In the genomic region with DNA sequence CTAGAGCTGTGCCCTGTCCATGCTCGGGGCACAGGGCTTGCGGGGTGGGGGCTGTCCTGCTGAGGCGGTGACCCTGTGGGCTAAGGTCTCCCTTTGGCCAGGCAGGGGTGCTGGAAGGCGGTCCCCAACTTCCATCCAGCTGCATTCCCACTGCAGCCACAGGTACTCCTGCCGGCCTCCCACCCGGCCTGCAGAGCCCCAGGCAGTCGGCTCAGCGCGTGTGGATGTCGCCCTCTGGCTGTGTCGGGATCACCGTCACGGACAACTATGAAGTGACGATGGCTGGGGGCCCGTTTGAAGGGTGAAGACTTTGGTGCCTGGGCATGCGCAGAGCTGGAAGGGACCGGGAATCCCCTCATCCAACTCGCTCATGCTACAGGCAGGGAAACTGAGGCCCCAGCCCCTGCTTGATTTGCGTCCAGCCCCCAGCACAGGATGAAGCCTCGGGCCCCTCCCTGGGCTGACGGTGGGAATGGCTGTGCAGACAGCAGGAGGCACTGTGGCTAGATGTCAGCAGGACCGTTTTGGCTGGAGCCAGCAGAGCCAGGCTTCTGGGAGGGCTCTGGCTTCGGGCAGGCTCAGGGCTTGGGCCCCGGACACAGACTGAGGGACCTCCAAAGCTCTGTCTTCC, we compare ENCODE assay signal across 9 cellular contexts. TPM values are rescaled to one million over a fixed set of nuclear protein-coding genes. Genes with fewer than 3 reads are reported as not detected.
DNase-seq lines count a peak whose midpoint lies in the region; ATAC-seq and TF ChIP-seq lines count a peak whose summit lies in the region.
"Had no signal": no experiment of that assay in that cellular context is flagged by ENCODE, and none has a peak within 500 bp of the region (broad histone marks: within the 10 kb centered on the region; RNA-seq: fewer than 3 reads in every experiment).

No MANE protein-coding gene starts in this region.

- in situ Hi-C loops in gastrocnemius medialis (cut with MboI; ENCODE audit: low sequenced_read_pairs in 4 of 4): no loop called here

- intact Hi-C loops in left ventricle myocardium inferior (cut with micrococcal nuclease) (no loop called here), gastrocnemius medialis (cut with DNase I; ENCODE audit: low total_unique reads) (no loop called here)

- peaks cover 28% of the 10 kb centered on the region for H3K4me1 ChIP-seq in left ventricle myocardium inferior
- peaks cover 12 to 17% of the 10 kb centered on the region in 2 donors for H3K4me1 ChIP-seq in gastrocnemius medialis
- peaks cover 11% of the 10 kb centered on the region for H3K4me1 ChIP-seq in MM.1S (ENCODE audit: low read length)

- H3K36me3 ChIP-seq in H7 (replicated peaks; ENCODE audit: control insufficient read depth, insufficient read depth, low read length): no peaks in the 10 kb centered on the region
- H3K36me3 ChIP-seq in left ventricle myocardium inferior: no peaks in the 10 kb centered on the region
- no peaks in the 10 kb centered on the region for H3K36me3 ChIP-seq in gastrocnemius medialis
- H3K36me3 ChIP-seq in MM.1S (replicated peaks; ENCODE audit: insufficient read depth, low read length): no peaks in the 10 kb centered on the region

- H2AFZ ChIP-seq in MM.1S (ENCODE audit: low read length): no peak overlapping the region

- H3K79me2 ChIP-seq in MM.1S (ENCODE audit: low read length): no peaks in the 10 kb centered on the region

- H3K27ac ChIP-seq in left ventricle myocardium inferior (replicated peaks): peak overlapping the region; percentile 34
- no peak overlapping the region for H3K27ac ChIP-seq in gastrocnemius medialis
- H3K27ac ChIP-seq in MM.1S (ENCODE audit: low read length): no peak overlapping the region

- no peaks in the 10 kb centered on the region for H3K9me2 ChIP-seq in MM.1S (replicated peaks; ENCODE audit: insufficient read depth, low read length)

- H4K20me1 ChIP-seq in MM.1S (ENCODE audit: insufficient read depth, low read length): no peaks in the 10 kb centered on the region

- peak; percentile 85 for DNase-seq in H7
- DNase-seq in SHP77 treated with DMSO at 0.1 percent for 48 hours (lab: John Stamatoyannopoulos, UW): peak; percentile 73
- DNase-seq in left ventricle myocardium inferior: peak; percentile 65
- peak in 1 of 2 donors; percentile 47 for DNase-seq in gastrocnemius medialis
- no peak for DNase-seq in HPDE6-E6E7 (ENCODE audit: extremely low spot score)
- DNase-seq in MM.1S: no peak
- DNase-seq: activated naive CD8-positive, alpha-beta T cell treated with anti-CD3 and anti-CD28 coated beads, Interleukin-2, amount 10 ng/mL, durations not matched to agents 7 days and 5 days; naive B cell had no signal

- H3K9ac ChIP-seq in MM.1S (ENCODE audit: low read length): no peak overlapping the region

- no peaks in the 10 kb centered on the region for H3K27me3 ChIP-seq in H7 (ENCODE audit: control insufficient read depth, insufficient read depth, low read length)
- H3K27me3 ChIP-seq in left ventricle myocardium inferior (ENCODE audit: low read depth): peaks cover 11% of the 10 kb centered on the region
- no peaks in the 10 kb centered on the region for H3K27me3 ChIP-seq in gastrocnemius medialis
- peaks cover 62% of the 10 kb centered on the region for H3K27me3 ChIP-seq in MM.1S (replicated peaks; ENCODE audit: insufficient read depth, low read length)

- H3K9me3 ChIP-seq in left ventricle myocardium inferior (replicated peaks) (no peaks in the 10 kb centered on the region), gastrocnemius medialis (no peaks in the 10 kb centered on the region), MM.1S (replicated peaks; ENCODE audit: insufficient read depth, low read length) (no peaks in the 10 kb centered on the region)

- TF ChIP-seq CTCF in left ventricle myocardium inferior (IDR thresholded peaks at IDR 0.05; ENCODE audit: borderline replicate concordance) (peak; percentile 68), gastrocnemius medialis (IDR thresholded peaks at IDR 0.05 in 4 of 5, conservative IDR thresholded peaks at IDR 0.05 in 1 of 5) (peak; percentile 29 to 59 (median 58)), MM.1S (IDR thresholded peaks at IDR 0.05; ENCODE audit: low read length) (no peak)

- H3F3A ChIP-seq in MM.1S (ENCODE audit: insufficient read depth, low read length): no peaks in the 10 kb centered on the region

- H3K4me3 ChIP-seq in H7 (ENCODE audit: insufficient read depth, low read depth, low read length) (no peak overlapping the region), left ventricle myocardium inferior (no peak overlapping the region), gastrocnemius medialis (no peak overlapping the region), MM.1S (ENCODE audit: low read length) (no peak overlapping the region)

- TF ChIP-seq POLR2A in gastrocnemius medialis (IDR thresholded peaks at IDR 0.05): no peak

- peak; percentile 14 to 15 for ATAC-seq in gastrocnemius medialis
- no peak for ATAC-seq in GM18858 (IDR thresholded peaks at IDR 0.05; ENCODE audit: unreplicated experiment)

- H3K4me2 ChIP-seq in MM.1S (ENCODE audit: low read depth, low read length): no peak overlapping the region

RNA-seq across cellular contexts. Expression of gene TMEM184A, which starts 2.3 kb away (rescaled TPM):
- total RNA-seq in H7 (2014; rRNA removed; shearing (Covaris generic)): 0.74 and 1.2 TPM in 2 replicates
- 0.36 TPM for total RNA-seq in left ventricle myocardium inferior
- total RNA-seq in gastrocnemius medialis: 1 to 10 TPM in 3 of 4 donors, under 1 TPM in 1; 0.55 to 3.3 (median 1.3) TPM
- total RNA-seq: activated naive CD8-positive, alpha-beta T cell treated with anti-CD3 and anti-CD28 coated beads, Interleukin-2, amount 10 ng/mL, durations not matched to agents 7 days and 5 days had no signal

RNA-seq across cellular contexts. Expression of gene PSMG3, which starts 11.5 kb away (rescaled TPM):
- 45.9 and 49.8 TPM in 2 replicates for total RNA-seq in H7 (2014; rRNA removed; shearing (Covaris generic))
- total RNA-seq in left ventricle myocardium inferior: 11.2 TPM
- total RNA-seq in gastrocnemius medialis: 10 to 100 TPM; 25.4 to 46.4 (median 32.2) TPM

RNA-seq across cellular contexts. Expression of gene MAFK, which starts 27.8 kb away (rescaled TPM):
- 14.8 and 23.1 TPM in 2 replicates for total RNA-seq in H7 (2014; rRNA removed; shearing (Covaris generic))
- total RNA-seq in left ventricle myocardium inferior (76.5 TPM), gastrocnemius medialis (100 to 1,000 TPM in 1 of 4 donors, 10 to 100 TPM in 3; 33.5 to 112 (median 75.3) TPM)

RNA-seq across cellular contexts. Expression of gene INTS1, which starts 54.1 kb away (rescaled TPM):
- total RNA-seq in H7 (2014; rRNA removed; shearing (Covaris generic)): 71.8 and 78.7 TPM in 2 replicates
- total RNA-seq in left ventricle myocardium inferior: 29.9 TPM
- total RNA-seq in gastrocnemius medialis: 100 to 1,000 TPM in 1 of 4 donors, 10 to 100 TPM in 3; 44.3 to 108 (median 78.8) TPM

Comparison
In these comparisons a context has a peak if more than half of its experiments do, and no peak if none do; other contexts are left out.
1. DNase-seq: peak in H7 (single experiment), SHP77 treated with DMSO at 0.1 percent for 48 hours (single experiment) and left ventricle myocardium inferior (single experiment); none in HPDE6-E6E7 (single experiment) and MM.1S (single experiment).